In the genomic region with DNA sequence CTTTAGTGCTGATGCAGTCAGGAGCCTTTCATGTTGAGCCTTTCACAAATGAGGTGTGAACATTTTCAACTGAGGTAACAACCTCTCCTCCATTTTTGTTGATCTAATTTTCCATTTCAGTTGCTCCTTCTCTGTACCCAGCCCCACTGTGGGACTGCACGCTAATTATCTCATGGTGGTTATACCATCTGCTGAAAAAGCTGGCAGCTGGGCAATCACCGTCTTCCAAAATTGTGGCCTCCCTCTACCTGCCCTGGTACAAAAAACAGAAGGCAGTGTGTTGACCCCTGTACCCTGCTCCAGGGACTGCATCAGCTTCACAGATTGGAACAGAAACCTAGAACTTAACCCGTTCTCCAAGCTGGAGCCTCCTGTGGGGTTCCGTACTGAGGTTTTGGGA, we compare ENCODE assay signal across 27 cellular contexts.
"Had no signal": no experiment of that assay in that cellular context is flagged by ENCODE, and none has a peak within 500 bp of the region (broad histone marks: within the 10 kb centered on the region; RNA-seq: fewer than 3 reads in every experiment).

No MANE protein-coding gene starts in this region.

- ATAC-seq: activated CD8-positive, alpha-beta T cell treated with anti-CD3 and anti-CD28 coated beads for 36 hours; activated T-cell treated with anti-CD3 and anti-CD28 coated beads, Interleukin-2, amount 50 U/mL, for 4 hours; activated T-helper 17 cell treated with anti-CD3 and anti-CD28 coated beads, Interleukin-2, amount 50 U/mL, for 72 hours; foreskin keratinocyte; heart left ventricle; stimulated activated memory B cell treated with anti-CD40 and anti-IgM and Interleukin-4, amounts not matched to agents 10 μg/mL and 1 μg/mL and 100 μg/mL, for 72 hours; stimulated activated naive CD8-positive, alpha-beta T cell treated with anti-CD3 and anti-CD28 coated beads, Interleukin-15, amount 100 ng/mL, for 72 hours had no signal

- H3K4me3 ChIP-seq: esophagus muscularis mucosa, heart left ventricle, right atrium auricular region, smooth muscle cell, thyroid gland, upper lobe of left lung, vagina had no signal

- H3K36me3 ChIP-seq: esophagus muscularis mucosa, heart left ventricle, right atrium auricular region, thyroid gland, upper lobe of left lung, vagina had no signal

- H3K27ac ChIP-seq: esophagus muscularis mucosa, foreskin keratinocyte, heart left ventricle, parathyroid adenoma, right atrium auricular region, thyroid gland, upper lobe of left lung, vagina had no signal

- DNase-seq: activated B cell treated with CpG ODN at 0.5 μM for 24 hours; activated CD4-positive, alpha-beta T cell treated with anti-CD3 and anti-CD28 coated beads, Interleukin-2, amount 50 U/mL, for 1 hour; activated CD8-positive, alpha-beta T cell treated with anti-CD3 and anti-CD28 coated beads for 36 hours; activated gamma-delta T cell treated with Interleukin-2 at 50 U/mL for 16 hours; activated naive CD4-positive, alpha-beta T cell treated with anti-CD3 and anti-CD28 coated beads, Interleukin-2, amount 50 U/mL, for 16 hours; activated T-cell treated with anti-CD3 and anti-CD28 coated beads, Interleukin-2, amount 50 U/mL, for 4 hours; amniotic stem cell; foreskin keratinocyte; heart left ventricle; hypothalamus; immature natural killer cell; kidney; naive B cell; nephron progenitor cell; stimulated activated CD4-positive, alpha-beta T cell treated with anti-CD3 and anti-CD28 coated beads, Interleukin-1b, Interleukin-23, amount 100 ng/mL, for 48 hours; stimulated activated CD4-positive, alpha-beta T cell treated with anti-CD3 and anti-CD28 coated beads, Interleukin-4, amount 100 ng/mL, for 4 hours; stimulated activated CD8-positive, alpha-beta memory T cell treated with anti-CD3 and anti-CD28 coated beads, Interleukin-4, amount 100 ng/mL, for 48 hours; stimulated activated naive CD8-positive, alpha-beta T cell treated with anti-CD3 and anti-CD28 coated beads, Interleukin-15, amount 100 ng/mL, for 72 hours; thyroid gland; upper lobe of left lung had no signal

- H3K27me3 ChIP-seq: esophagus muscularis mucosa, foreskin keratinocyte, right atrium auricular region, thyroid gland, upper lobe of left lung, vagina had no signal
